Comparison of ENCODE assay signal across 23 cellular contexts in the genomic region with DNA sequence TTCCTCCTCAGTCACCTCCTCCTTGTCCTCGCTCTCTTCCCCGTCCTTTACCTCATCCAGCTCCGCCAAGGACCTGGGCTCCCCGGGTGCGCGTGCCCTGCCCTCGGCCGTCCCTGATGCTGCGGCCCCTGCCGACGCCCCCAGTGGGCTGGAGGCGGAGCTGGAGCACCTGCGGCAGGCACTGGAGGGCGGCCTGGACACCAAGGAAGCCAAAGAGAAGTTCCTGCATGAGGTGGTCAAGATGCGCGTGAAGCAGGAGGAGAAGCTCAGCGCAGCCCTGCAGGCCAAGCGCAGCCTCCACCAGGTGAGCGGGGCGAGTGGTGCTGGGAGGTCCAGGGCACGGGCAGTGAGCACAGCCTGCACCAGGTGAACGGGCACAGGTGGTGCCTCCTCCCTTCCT.
DNase-seq lines count a peak whose midpoint lies in the region; ATAC-seq, FAIRE-seq and TF ChIP-seq lines count a peak whose summit lies in the region.
"Had no signal": no experiment of that assay in that cellular context is flagged by ENCODE, and none has a peak within 500 bp of the region (broad histone marks: within the 10 kb centered on the region; RNA-seq: fewer than 3 reads in every experiment).

No MANE protein-coding gene starts in this region.

- no peaks in the 10 kb centered on the region for H3K27me3 ChIP-seq in HepG2 (ENCODE audit: control insufficient read depth in 1 of 2, insufficient read depth in 2 of 2, low read length in 2 of 2)
- no peaks in the 10 kb centered on the region for H3K27me3 ChIP-seq in right lobe of liver
- H3K27me3 ChIP-seq in layer of hippocampus (ENCODE audit: control insufficient read depth, insufficient read depth, low read length) = no peaks in the 10 kb centered on the region
- H3K27me3 ChIP-seq: Peyer's patch, SJSA1 had no signal

- H3K4me3 ChIP-seq in HepG2 (replicated peaks in 1 of 3; ENCODE audit: insufficient read depth in 1 of 3, low read depth in 2 of 3, low read length in 3 of 3) (no peak overlapping the region), right lobe of liver (no peak overlapping the region)
- H3K4me3 ChIP-seq: Peyer's patch, SJSA1 had no signal

- DNase-seq in HepG2 (ENCODE audit: low spot score) (no peak), right lobe of liver (no peak), caudate nucleus (lab: John Stamatoyannopoulos, UW) (no peak), GM19240 (ENCODE audit: insufficient read length, low spot score) (no peak), GM10266 (ENCODE audit: extremely low spot score) (no peak), pons (ENCODE audit: low spot score) (no peak)
- DNase-seq: C1 segment of cervical spinal cord, Calu3, DMS153, GOT3, HCEC 1CT, IMR-90, MV-4-11, NCI-H1105 treated with DMSO at 0.1 percent for 48 hours, NCI-H2029 treated with DMSO at 0.1 percent for 48 hours, NCI-H2171 treated with DMSO at 0.1 percent for 48 hours, NCI-H446, NCI-H526, Peyer's patch had no signal

- no peak overlapping the region for H2AFZ ChIP-seq in HepG2 (ENCODE audit: low read length)

- in situ Hi-C loops in HepG2 (cut with HindIII; ENCODE audit: extremely low pct_ligation_motif_present, low pct_unique_long_range_greater_than_20kb) = no loop called here

- H3K36me3 ChIP-seq in HepG2 (replicated peaks in 1 of 2; ENCODE audit: control insufficient read depth in 1 of 2, insufficient read depth in 2 of 2, low read length in 2 of 2) (peaks cover 16 to 58% of the 10 kb centered on the region in 2 experiments; a peak in 4 of 5 replicates), right lobe of liver (peaks cover 0 to 60% (median 28%) of the 10 kb centered on the region in 4 donors)

- intact Hi-C loops in HepG2 (cut with micrococcal nuclease; ENCODE audit: unreplicated experiment) (no loop called here), right lobe of liver (cut with DNase I) (loop anchor here in 1 of 2 donors (10.0 kb wide), 1 partner anchor 69 kb away; no protein-coding TSS in a partner anchor)

- no peak overlapping the region for H3K9ac ChIP-seq in HepG2 (ENCODE audit: insufficient read depth, low read depth, low read length)

- ATAC-seq in HepG2 (no peak), right lobe of liver (no peak)

- H3K27ac ChIP-seq in HepG2 (ENCODE audit: extremely low read length, insufficient read depth, low read length) (no peak overlapping the region), right lobe of liver (no peak overlapping the region), caudate nucleus (ENCODE audit: low read depth, low read length) (peak overlapping the region; percentile 58), layer of hippocampus (ENCODE audit: low read depth, low read length) (peak overlapping the region; percentile 12)
- H3K27ac ChIP-seq: Peyer's patch, SJSA1 had no signal

- BruUV-seq in HepG2 (replicated peaks; lab: Mats Ljungman, UMichigan) = no TSS peak

- peaks cover 10% of the 10 kb centered on the region for H3K4me1 ChIP-seq in HepG2 (ENCODE audit: insufficient read depth, low read length)
- H3K4me1 ChIP-seq in right lobe of liver = peaks cover 0 to 12% (median 6%) of the 10 kb centered on the region in 4 donors
- H3K4me1 ChIP-seq: SJSA1 had no signal

- TF ChIP-seq EP300 in HepG2 (IDR thresholded peaks at IDR 0.05; ENCODE audit: low read depth in 2 of 2, low read length in 2 of 2) = no peak
- no peak for TF ChIP-seq EP300 in HepG2 (CRISPR knock-in tag; IDR thresholded peaks at IDR 0.05; ENCODE audit: borderline replicate concordance)

- TF ChIP-seq CTCF in HepG2 (CRISPR knock-in tag; IDR thresholded peaks at IDR 0.05) (no peak), right lobe of liver (IDR thresholded peaks at IDR 0.05) (no peak), GM10266 (IDR thresholded peaks at IDR 0.05; ENCODE audit: control insufficient read depth, insufficient read depth, low read depth, missing control alignments) (no peak)

- peaks cover 21% of the 10 kb centered on the region for H3K79me2 ChIP-seq in HepG2 (ENCODE audit: insufficient read depth, low read length)

- TF ChIP-seq POLR2A in HepG2 (IDR thresholded peaks at IDR 0.05; ENCODE audit: insufficient read depth in 1 of 2, low read depth in 2 of 2, low read length in 2 of 2) = no peak
- TF ChIP-seq POLR2A in right lobe of liver (IDR thresholded peaks at IDR 0.05) = no peak

- H3K9me3 ChIP-seq in HepG2 (ENCODE audit: low read length) (no peaks in the 10 kb centered on the region), right lobe of liver (no peaks in the 10 kb centered on the region)
- H3K9me3 ChIP-seq: Peyer's patch, SJSA1 had no signal

- no peak for FAIRE-seq in HepG2 (lab: Jason Lieb, UNC)
- FAIRE-seq: G401.6, HTR-8/SVneo had no signal

- peaks cover 24% of the 10 kb centered on the region for H4K20me1 ChIP-seq in HepG2 (ENCODE audit: insufficient read depth, low read length)

- no peak for TF ChIP-seq RAD21 in HepG2 (CRISPR knock-in tag; IDR thresholded peaks at IDR 0.05)

- H3K4me2 ChIP-seq in HepG2 (ENCODE audit: low read depth, low read length) = no peak overlapping the region

- CTCF ChIA-PET in HepG2 (lab: Yijun Ruan, JAX; ENCODE audit: low intra/inter-chr PET ratio, low total read pairs) = no interaction called here

- POLR2A ChIA-PET in HepG2 (lab: Yijun Ruan, JAX) = no interaction called here

- WGBS in HepG2 (ENCODE audit: low lambda C conversion rate) = 98% methylated on average over 17 of the region's 22 CpGs
- WGBS in right lobe of liver (ENCODE audit: insufficient coverage, low coverage, low lambda C conversion rate, missing lambda C conversion rate) = 100% methylated on average over 8 of the region's 22 CpGs

TF ChIP-seq in HepG2, 621 proteins besides CTCF, POLR2A, EP300 and RAD21:
- TF ChIP-seq CCDC6 (CRISPR knock-in tag; IDR thresholded peaks at IDR 0.05) = no peak
- peak; percentile 58 for TF ChIP-seq AGO2 (optimal IDR thresholded peaks at IDR 0.05; ENCODE audit: low read depth, low read length)

Comparison
In these comparisons a context has a peak if more than half of its experiments do, and no peak if none do; other contexts are left out.
1. H3K27ac ChIP-seq: peak in caudate nucleus (single experiment) and layer of hippocampus (single experiment); none in HepG2 (single experiment) and right lobe of liver (0 of 3).